ENCODE assay signal across 1 cellular context in the genomic region with DNA sequence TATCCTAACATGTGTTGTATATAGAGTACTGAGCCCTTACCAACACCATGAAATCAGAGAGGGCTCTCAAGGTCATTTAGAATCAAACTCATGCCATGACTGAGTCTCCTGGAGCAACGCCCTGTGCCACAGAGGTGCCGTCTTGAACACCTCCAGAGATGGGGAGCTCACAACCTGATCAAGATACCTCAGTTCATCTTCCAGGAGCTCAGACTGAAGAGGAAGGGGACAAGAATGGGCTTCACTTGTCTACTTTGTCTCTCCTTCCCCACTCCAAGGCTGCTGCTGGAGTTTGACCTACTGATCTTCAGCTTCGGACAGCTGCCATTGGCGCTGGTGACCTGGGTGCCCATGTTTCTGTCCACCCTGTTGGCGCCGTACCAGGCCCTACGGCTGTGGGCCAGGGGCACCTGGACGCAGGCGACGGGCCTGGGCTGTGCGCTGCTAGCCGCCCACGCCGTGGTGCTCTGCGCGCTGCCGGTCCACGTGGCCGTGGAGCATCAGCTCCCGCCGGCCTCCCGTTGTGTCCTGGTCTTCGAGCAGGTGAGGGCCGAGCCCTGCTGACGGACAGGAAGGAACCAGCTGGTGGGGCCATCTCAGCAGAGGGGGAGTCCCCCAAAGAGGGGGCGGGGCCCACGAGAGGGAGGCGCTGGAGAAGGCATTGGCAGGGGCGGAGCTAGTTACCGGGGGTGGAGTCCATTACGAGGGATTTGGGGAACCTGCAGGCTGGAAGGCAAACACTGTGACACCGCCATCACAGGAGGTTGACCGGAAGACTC.
TF ChIP-seq lines count a peak whose summit lies in the region.

No MANE protein-coding gene starts in this region.

TF ChIP-seq in HepG2, 621 proteins besides CTCF, POLR2A, EP300 and RAD21:
- TF ChIP-seq RBFOX2 (IDR thresholded peaks at IDR 0.05; ENCODE audit: low read depth, low read length) (peak; percentile 72), DNMT1 (CRISPR knock-in tag; IDR thresholded peaks at IDR 0.05) (0 out of 2 replicates have a peak, but pooled peaks have one; percentile 63), AGO2 (optimal IDR thresholded peaks at IDR 0.05; ENCODE audit: low read depth, low read length) (peak; percentile 87), REXO4 (CRISPR knock-in tag; IDR thresholded peaks at IDR 0.05; ENCODE audit: borderline replicate concordance) (no peak), ZNF407 (CRISPR knock-in tag; IDR thresholded peaks at IDR 0.05; ENCODE audit: not compliant biosample characterization) (no peak)
